8 cellular contexts compared by ENCODE assay signal in the genomic region with DNA sequence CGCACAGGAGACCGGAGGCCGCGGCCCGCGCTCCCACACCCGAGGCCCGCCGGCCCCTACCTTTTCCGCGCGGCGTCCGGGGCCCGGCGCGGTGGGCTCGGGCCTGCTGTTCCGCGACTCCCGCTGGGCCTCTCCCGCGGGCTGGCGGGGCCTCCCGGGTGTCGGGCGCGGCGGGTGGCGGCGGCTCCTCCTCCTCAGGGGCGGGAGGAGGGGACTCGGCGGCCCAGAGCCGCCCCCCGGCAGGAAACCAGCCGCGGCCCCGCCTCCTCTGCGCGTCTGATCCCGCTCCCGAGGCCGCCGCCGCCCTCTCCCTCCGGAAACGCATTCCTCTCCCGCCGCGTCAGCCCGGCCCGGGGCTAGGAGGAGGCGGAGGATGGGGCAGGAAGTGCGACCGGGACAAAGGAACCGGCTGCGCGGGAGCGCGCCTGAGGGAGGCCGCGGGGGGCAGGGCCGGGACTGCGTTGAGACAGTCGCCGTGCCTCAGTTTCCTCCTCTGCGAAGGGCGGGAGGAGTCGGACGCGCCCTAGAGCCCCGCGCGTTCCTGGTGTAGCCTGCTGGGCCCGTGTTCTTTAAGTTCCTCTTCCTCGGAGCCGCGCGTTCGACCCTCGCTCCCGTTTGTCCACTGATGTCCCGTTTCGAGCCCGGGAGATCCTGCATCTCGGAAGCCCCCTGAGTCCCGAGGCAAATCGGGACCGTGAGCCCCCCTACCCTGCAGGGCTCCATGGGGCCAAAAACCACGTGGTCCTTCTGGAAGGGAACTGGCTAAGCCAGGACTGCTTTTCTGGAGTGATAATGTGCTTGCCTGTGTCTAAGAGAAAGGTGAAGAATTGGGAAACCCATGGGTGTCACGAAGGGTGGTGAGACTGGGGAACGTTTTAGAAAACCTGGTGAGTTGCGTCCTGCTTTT. TPM values are rescaled to one million over a fixed set of nuclear protein-coding genes. Genes with fewer than 3 reads are reported as not detected.
DNase-seq lines count a peak whose midpoint lies in the region; TF ChIP-seq lines count a peak whose summit lies in the region.

ITGB1 (minus strand) TSS at position 146 of the 907 bp plus-strand sequence. CDS start 22,672 bp downstream, outside the sequence.

- no peaks in the 10 kb centered on the region for H3K9me3 Mint-ChIP-seq in activated naive CD4-positive, alpha-beta T cell treated with anti-CD3 and anti-CD28 coated beads, Interleukin-2, amount 50 U/mL, for 24 hours

- H3K27ac Mint-ChIP-seq in activated naive CD4-positive, alpha-beta T cell treated with anti-CD3 and anti-CD28 coated beads, Interleukin-2, amount 50 U/mL, for 24 hours, result peak within 1 kb of the TSS; percentile 88

- H3K36me3 Mint-ChIP-seq in activated naive CD4-positive, alpha-beta T cell treated with anti-CD3 and anti-CD28 coated beads, Interleukin-2, amount 50 U/mL, for 24 hours, result no peaks in the 10 kb centered on the region

- peak within 1 kb of the TSS; percentile 90 for H3K4me3 Mint-ChIP-seq in activated naive CD4-positive, alpha-beta T cell treated with anti-CD3 and anti-CD28 coated beads, Interleukin-2, amount 50 U/mL, for 24 hours

- CTCF ChIA-PET in HEK293T (lab: Yijun Ruan, JAX), result no interaction called here

- H3K4me3 ChIP-seq in NB4 (ENCODE audit: low read depth, low read length), result peak within 1 kb of the TSS; percentile 82

- no peaks in the 10 kb centered on the region for H3K27me3 Mint-ChIP-seq in activated naive CD4-positive, alpha-beta T cell treated with anti-CD3 and anti-CD28 coated beads, Interleukin-2, amount 50 U/mL, for 24 hours

- POLR2A ChIA-PET in HEK293T (lab: Yijun Ruan, JAX), result interaction anchor here (0.8 to 1.8 kb wide), 3 partner anchors 17 to 22 kb away, joined by 6 to 15 read pairs (median 11); no protein-coding TSS in a partner anchor

- H3K4me1 Mint-ChIP-seq in activated naive CD4-positive, alpha-beta T cell treated with anti-CD3 and anti-CD28 coated beads, Interleukin-2, amount 50 U/mL, for 24 hours, result peaks cover 55% of the 10 kb centered on the region

- no peak for TF ChIP-seq CTCF in NB4 (IDR thresholded peaks at IDR 0.05; ENCODE audit: low read depth, low read length)

- DNase-seq in GF-D8 (lab: John Stamatoyannopoulos, UW), result peak; percentile 57
- peak; percentile 76 for DNase-seq in HEK293T (ENCODE audit: extremely low spot score)
- DNase-seq in NB4 (ENCODE audit: low read depth), result peak; percentile 89
- DNase-seq in SK-N-DZ (ENCODE audit: low spot score), result peak; percentile 92
- DNase-seq in globus pallidus (ENCODE audit: low spot score), result peak; percentile 95
- peak; percentile 61 to 97 (median 91) for DNase-seq in nucleus accumbens (lab: John Stamatoyannopoulos, UW)
- peak; percentile 93 for DNase-seq in superior temporal gyrus (ENCODE audit: extremely low spot score)

- TF ChIP-seq POLR2A in NB4 (IDR thresholded peaks at IDR 0.05; ENCODE audit: extremely low read depth, insufficient read length), result peak; percentile 41

TF ChIP-seq in HEK293T, 16 proteins besides CTCF, POLR2A, EP300 and RAD21:
- TF ChIP-seq HDGF (IDR thresholded peaks at IDR 0.05; ENCODE audit: borderline replicate concordance), result no peak
- TF ChIP-seq ARNT (IDR thresholded peaks at IDR 0.05), result no peak
- no peak for TF ChIP-seq FOXM1 (IDR thresholded peaks at IDR 0.05; ENCODE audit: borderline replicate concordance)
- TF ChIP-seq NFRKB (IDR thresholded peaks at IDR 0.05), result no peak
- peak; percentile 69 for TF ChIP-seq L3MBTL2 (conservative IDR thresholded peaks at IDR 0.05)
- no peak for TF ChIP-seq TARDBP (IDR thresholded peaks at IDR 0.05)
- TF ChIP-seq LEF1 (IDR thresholded peaks at IDR 0.05; ENCODE audit: borderline replicate concordance), result peak; percentile 48; the same call in 1 of the 2 replicates
- TF ChIP-seq CTBP1 (IDR thresholded peaks at IDR 0.05; ENCODE audit: borderline replicate concordance), result no peak
- no peak for TF ChIP-seq ZNF384 (IDR thresholded peaks at IDR 0.05)
- TF ChIP-seq ELF4 (IDR thresholded peaks at IDR 0.05), result peak; percentile 58
- no peak for TF ChIP-seq FOXK2 (IDR thresholded peaks at IDR 0.05)
- TF ChIP-seq SP1 (IDR thresholded peaks at IDR 0.05), result no peak
- no peak for TF ChIP-seq FOXA1 (IDR thresholded peaks at IDR 0.05)
- TF ChIP-seq BHLHE40 (IDR thresholded peaks at IDR 0.05; ENCODE audit: borderline replicate concordance), result no peak
- TF ChIP-seq SUZ12 (IDR thresholded peaks at IDR 0.05), result no peak
- TF ChIP-seq PKNOX1 (IDR thresholded peaks at IDR 0.05), result no peak

RNA-seq across cellular contexts. Expression of gene ITGB1, which starts in this region (rescaled TPM):
- polyA plus RNA-seq in SK-N-DZ (2014; cell fraction: cytosol; rRNA removed), result 200 and 212 TPM in 2 replicates
- 73.8 and 74.9 TPM in 2 replicates for polyA plus RNA-seq in SK-N-DZ (2014; cell fraction: nucleus; rRNA removed)

Comparison
In these comparisons a context has a peak if more than half of its experiments do, and no peak if none do; other contexts are left out.
1. Peak in every context shown above with its lines: DNase-seq and H3K4me3 ChIP-seq.